Comparison of ENCODE assay signal across 8 cellular contexts in the genomic region with DNA sequence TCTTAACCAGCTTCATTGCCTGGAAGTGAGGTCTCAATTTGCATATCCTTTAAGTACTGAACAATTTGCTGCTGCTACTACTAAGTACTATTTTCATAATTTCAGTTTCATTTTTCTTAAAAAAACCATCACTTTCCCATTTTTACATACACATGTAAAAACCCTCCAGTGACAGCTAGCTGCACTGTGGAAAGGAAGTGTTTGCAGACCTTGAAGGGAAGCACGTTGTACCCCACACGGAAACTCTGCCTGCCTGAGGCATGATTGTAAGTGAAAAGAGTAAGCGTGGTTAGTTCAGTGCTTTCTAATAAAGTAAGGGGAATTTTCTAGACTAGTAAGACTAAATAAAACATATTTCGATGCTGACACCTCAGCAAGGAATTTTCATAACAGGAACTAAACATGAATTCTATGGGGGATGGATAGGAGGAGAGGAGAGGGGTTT.
DNase-seq lines count a peak whose midpoint lies in the region; ATAC-seq and TF ChIP-seq lines count a peak whose summit lies in the region.

No MANE protein-coding gene starts in this region.

- peaks cover 14% of the 10 kb centered on the region for H3K36me3 Mint-ChIP-seq in nephron progenitor cell (ENCODE audit: low read depth)

- no peak overlapping the region for H3K4me3 Mint-ChIP-seq in nephron progenitor cell

- no peaks in the 10 kb centered on the region for H3K27me3 Mint-ChIP-seq in nephron progenitor cell (ENCODE audit: low read depth, poor library complexity)

- H3K4ac ChIP-seq in trophoblast cell (ENCODE audit: low read depth, low read length): no peak overlapping the region

- H3K79me1 ChIP-seq in trophoblast cell (ENCODE audit: low read length): no peaks in the 10 kb centered on the region

- no peak overlapping the region for H4K8ac ChIP-seq in trophoblast cell (ENCODE audit: low read depth, low read length)

- H3K36me3 ChIP-seq in BE2C: no peaks in the 10 kb centered on the region
- H3K36me3 ChIP-seq in trophoblast cell (ENCODE audit: control insufficient read depth in 1 of 2, insufficient read depth in 2 of 2, low read length in 2 of 2): no peaks in the 10 kb centered on the region

- no peaks in the 10 kb centered on the region for H3K4me1 ChIP-seq in BE2C
- H3K4me1 ChIP-seq in trophoblast cell (ENCODE audit: control insufficient read depth in 1 of 2, insufficient read depth in 2 of 2, low read length in 2 of 2): peaks cover 0 to 3% of the 10 kb centered on the region in 2 experiments

- H3K14ac ChIP-seq in trophoblast cell (ENCODE audit: low read length): no peak overlapping the region

- no peak overlapping the region for H2AFZ ChIP-seq in trophoblast cell (ENCODE audit: insufficient read depth, low read length, poor library complexity)

- no CpG with 5 or more reads among the region's 4 CpGs for WGBS in trophoblast cell (ENCODE audit: extremely low coverage, insufficient coverage, insufficient read length)

- H4K91ac ChIP-seq in trophoblast cell (ENCODE audit: low read depth, low read length): no peak overlapping the region

- H4K12ac ChIP-seq in trophoblast cell (ENCODE audit: low read depth, low read length): no peak overlapping the region

- no peak overlapping the region for H2AK5ac ChIP-seq in trophoblast cell (ENCODE audit: low read length)

- peaks cover 28% of the 10 kb centered on the region for H3K4me1 Mint-ChIP-seq in nephron progenitor cell

- peak overlapping the region; percentile 13 for H3K27ac Mint-ChIP-seq in nephron progenitor cell

- ATAC-seq in GM18519 (IDR thresholded peaks at IDR 0.05; ENCODE audit: low FRiP score, unreplicated experiment): peak; percentile 89
- peak; percentile 95 for ATAC-seq in HG02642 (IDR thresholded peaks at IDR 0.05; ENCODE audit: poor library complexity, unreplicated experiment)

- H3K27me3 ChIP-seq in BE2C: no peaks in the 10 kb centered on the region
- H3K27me3 ChIP-seq in trophoblast cell (ENCODE audit: insufficient read depth, low read length): no peaks in the 10 kb centered on the region

- H3K27ac ChIP-seq in trophoblast cell (ENCODE audit: low read depth, low read length): no peak overlapping the region

- H3K23ac ChIP-seq in trophoblast cell (ENCODE audit: low read length): no peak overlapping the region

- H3K9me3 ChIP-seq in BE2C (no peaks in the 10 kb centered on the region), trophoblast cell (ENCODE audit: insufficient read depth, low read depth, low read length) (no peaks in the 10 kb centered on the region)

- TF ChIP-seq CTCF in nephron progenitor cell (IDR thresholded peaks at IDR 0.05) (no peak), BE2C (IDR thresholded peaks at IDR 0.05; ENCODE audit: low read depth, low read length) (no peak)

- H3K9me3 Mint-ChIP-seq in nephron progenitor cell: no peaks in the 10 kb centered on the region

- H3K4me3 ChIP-seq in BE2C (ENCODE audit: low read depth, low read length) (no peak overlapping the region), trophoblast cell (ENCODE audit: low read depth, low read length) (no peak overlapping the region)

- no peak overlapping the region for H2BK12ac ChIP-seq in trophoblast cell (ENCODE audit: low read length)

- peak; percentile 36 for DNase-seq in UCSD-AML1 (lab: John Stamatoyannopoulos, UW; ENCODE audit: unreplicated experiment)
- no peak for DNase-seq in nephron progenitor cell
- no peak for DNase-seq in BE2C
- DNase-seq in NCI-H1105 (lab: John Stamatoyannopoulos, UW): no peak
- no peak for DNase-seq in trophoblast cell
- no peak for DNase-seq in mucosa of gallbladder (ENCODE audit: low spot score)

- H3K4me2 ChIP-seq in trophoblast cell (ENCODE audit: low read length): no peak overlapping the region

- no peak overlapping the region for H2BK5ac ChIP-seq in trophoblast cell (ENCODE audit: low read depth, low read length, poor library complexity)

- H2BK120ac ChIP-seq in trophoblast cell (ENCODE audit: insufficient read depth, low read length, poor library complexity): no peak overlapping the region

- H3K18ac ChIP-seq in trophoblast cell (ENCODE audit: low read length): no peak overlapping the region

- H3K9ac ChIP-seq in trophoblast cell (ENCODE audit: low read length): no peak overlapping the region

- no peaks in the 10 kb centered on the region for H3K79me2 ChIP-seq in trophoblast cell (ENCODE audit: control insufficient read depth, insufficient read depth, low read length, poor library complexity)
